In genomic region chr16:22369221-22369811, GRCh38 we compare ENCODE assay signal across 2 cellular contexts.
A peak's percentile ranks its signal among the peaks of the same experiment; 100 is the strongest.
TF ChIP-seq lines count a peak whose summit lies in the region.

No MANE protein-coding gene starts in this region.

TF ChIP-seq in SK-N-SH, 30 proteins besides CTCF, POLR2A, EP300 and RAD21 (continued from another document):
- TF ChIP-seq REST (IDR thresholded peaks at IDR 0.05; ENCODE audit: low read depth, low read length), result peak; percentile 88

TF ChIP-seq in SK-N-SH treated with all-trans-retinoic acid at 6 μM for 48 hours, 23 proteins besides CTCF, POLR2A, EP300 and RAD21 (continued from another document):
- no peak for TF ChIP-seq TSHZ2 (CRISPR knock-in tag; IDR thresholded peaks at IDR 0.05)
- no peak for TF ChIP-seq SNAI2 (CRISPR knock-in tag; IDR thresholded peaks at IDR 0.05)
- TF ChIP-seq, protein P1, sequence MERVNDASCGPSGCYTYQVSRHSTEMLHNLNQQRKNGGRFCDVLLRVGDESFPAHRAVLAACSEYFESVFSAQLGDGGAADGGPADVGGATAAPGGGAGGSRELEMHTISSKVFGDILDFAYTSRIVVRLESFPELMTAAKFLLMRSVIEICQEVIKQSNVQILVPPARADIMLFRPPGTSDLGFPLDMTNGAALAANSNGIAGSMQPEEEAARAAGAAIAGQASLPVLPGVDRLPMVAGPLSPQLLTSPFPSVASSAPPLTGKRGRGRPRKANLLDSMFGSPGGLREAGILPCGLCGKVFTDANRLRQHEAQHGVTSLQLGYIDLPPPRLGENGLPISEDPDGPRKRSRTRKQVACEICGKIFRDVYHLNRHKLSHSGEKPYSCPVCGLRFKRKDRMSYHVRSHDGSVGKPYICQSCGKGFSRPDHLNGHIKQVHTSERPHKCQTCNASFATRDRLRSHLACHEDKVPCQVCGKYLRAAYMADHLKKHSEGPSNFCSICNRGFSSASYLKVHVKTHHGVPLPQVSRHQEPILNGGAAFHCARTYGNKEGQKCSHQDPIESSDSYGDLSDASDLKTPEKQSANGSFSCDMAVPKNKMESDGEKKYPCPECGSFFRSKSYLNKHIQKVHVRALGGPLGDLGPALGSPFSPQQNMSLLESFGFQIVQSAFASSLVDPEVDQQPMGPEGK (CRISPR knock-in tag; IDR thresholded peaks at IDR 0.05; ENCODE audit: borderline replicate concordance), result no peak
- no peak for TF ChIP-seq PPARA (CRISPR knock-in tag; IDR thresholded peaks at IDR 0.05; ENCODE audit: borderline replicate concordance)
